Comparison of ENCODE assay signal across 15 cellular contexts in genomic region chr9:113468716-113469448, GRCh38. TPM values are rescaled to one million over a fixed set of nuclear protein-coding genes. Genes with fewer than 3 reads are reported as not detected.
DNase-seq lines count a peak whose midpoint lies in the region; ATAC-seq and TF ChIP-seq lines count a peak whose summit lies in the region.
"Had no signal": no experiment of that assay in that cellular context is flagged by ENCODE, and none has a peak within 500 bp of the region (broad histone marks: within the 10 kb centered on the region; RNA-seq: fewer than 3 reads in every experiment).

No MANE protein-coding gene starts in this region.

- in situ Hi-C loops in Caki2 (cut with HindIII; ENCODE audit: low pct_unique_long_range_greater_than_20kb, low sequenced_read_pairs): loop anchor here (10.0 kb wide), 1 partner anchor 186 kb away; no protein-coding TSS in a partner anchor

- ATAC-seq in SK-N-SH treated with all-trans-retinoic acid at 6 μM for 48 hours (peak; percentile 38; the same call in 1 of the 3 replicates), left ventricle myocardium superior (peak; percentile 83), GM19351 (IDR thresholded peaks at IDR 0.05; ENCODE audit: unreplicated experiment) (no peak), HG02981 (IDR thresholded peaks at IDR 0.05; ENCODE audit: unreplicated experiment) (no peak)
- ATAC-seq: esophagus mucosa had no signal

- intact Hi-C loops in left ventricle myocardium superior (cut with micrococcal nuclease) (no loop called here), posterior cingulate gyrus (cut with DNase I) (no loop called here)

- DNase-seq in Caki2 (ENCODE audit: low read depth): peak; percentile 41
- peak; percentile 66 for DNase-seq in left ventricle myocardium superior
- DNase-seq in posterior cingulate gyrus: peak in 6 of 10 donors; percentile 23 to 93 (median 40)
- no peak for DNase-seq in stimulated activated naive CD4-positive, alpha-beta T cell treated with Interleukin-2 at 50 U/mL for 16 hours (lab: John Stamatoyannopoulos, UW)
- DNase-seq in SW 1271 (lab: John Stamatoyannopoulos, UW): no peak
- DNase-seq: DMS79; GM23248; immature natural killer cell; naive B cell; SIG-M5; stimulated activated CD4-positive, alpha-beta T cell treated with anti-CD3 and anti-CD28 coated beads, Interleukin-15, amount 100 ng/mL, for 24 hours had no signal

TF ChIP-seq in SK-N-SH treated with all-trans-retinoic acid at 6 μM for 48 hours, 23 proteins besides CTCF, POLR2A, EP300 and RAD21:
- TF ChIP-seq TCF4 (CRISPR knock-in tag; IDR thresholded peaks at IDR 0.05; ENCODE audit: borderline replicate concordance) (peak; percentile 33; the same call in 1 of the 2 replicates), GLIS3 (CRISPR knock-in tag; IDR thresholded peaks at IDR 0.05) (no peak)
TF ChIP-seq in SK-N-SH treated with all-trans-retinoic acid at 6 μM for 48 hours: peak in this region for 1.

RNA-seq across cellular contexts. Expression of gene RGS3, which starts 5.4 kb away (rescaled TPM):
- 52.7 and 74.5 TPM in 2 replicates for total RNA-seq in Caki2 (2014; rRNA removed; shearing (Covaris generic); ENCODE audit: low replicate concordance)
- total RNA-seq in left ventricle myocardium superior: 115 TPM

RNA-seq across cellular contexts. Expression of gene C9orf43, which starts 58.3 kb away (rescaled TPM):
- not detected in 2 replicates for total RNA-seq in Caki2 (2014; rRNA removed; shearing (Covaris generic); ENCODE audit: low replicate concordance)
- 0.12 TPM for total RNA-seq in left ventricle myocardium superior

RNA-seq across cellular contexts. Expression of gene POLE3, which starts 58.4 kb away (rescaled TPM):
- total RNA-seq in Caki2 (2014; rRNA removed; shearing (Covaris generic); ENCODE audit: low replicate concordance): 88.0 and 97.8 TPM in 2 replicates
- 25.1 TPM for total RNA-seq in left ventricle myocardium superior

Comparison
In these comparisons a context has a peak if more than half of its experiments do, and no peak if none do; other contexts are left out.
1. DNase-seq: peak in Caki2 (single experiment), left ventricle myocardium superior (single experiment) and posterior cingulate gyrus (6 of 10); none in stimulated activated naive CD4-positive, alpha-beta T cell treated with Interleukin-2 at 50 U/mL for 16 hours (single experiment) and SW 1271 (0 of 2).
2. ATAC-seq: peak in SK-N-SH treated with all-trans-retinoic acid at 6 μM for 48 hours (single experiment) and left ventricle myocardium superior (single experiment); none in GM19351 (single experiment) and HG02981 (single experiment).